9 cellular contexts compared by ENCODE assay signal in genomic region chr12:9070351-9070750, GRCh38. TPM values are rescaled to one million over a fixed set of nuclear protein-coding genes. Genes with fewer than 3 reads are reported as not detected.
"Had no signal": no experiment of that assay in that cellular context is flagged by ENCODE, and none has a peak within 500 bp of the region (broad histone marks: within the 10 kb centered on the region; RNA-seq: fewer than 3 reads in every experiment).

No MANE protein-coding gene starts in this region.

- H3K4me3 Mint-ChIP-seq: IgD-negative memory B cell had no signal

- H3K27ac Mint-ChIP-seq: IgD-negative memory B cell had no signal

- H3K4me3 ChIP-seq: K562 had no signal

- H3K4me2 ChIP-seq: KMS-11 had no signal

- DNase-seq: IMR-90, KBM-7, KG1 had no signal

- H3K9ac ChIP-seq: KMS-11 had no signal

- H3K4me1 Mint-ChIP-seq: IgD-negative memory B cell had no signal

- H3K36me3 Mint-ChIP-seq: IgD-negative memory B cell had no signal

- FAIRE-seq: HTR-8/SVneo, K562 had no signal

- H3K27ac ChIP-seq: HL-60, KMS-11 had no signal

- ATAC-seq: K562 had no signal

- H3K9me3 Mint-ChIP-seq: IgD-negative memory B cell had no signal

RNA-seq across cellular contexts. Expression of gene A2M, which starts 45.4 kb away (rescaled TPM):
- total RNA-seq: HT-29 had no signal
- polyA plus RNA-seq: IgD-negative memory B cell had no signal
